In genomic region chr1:163320891-163321290, GRCh38 we compare ENCODE assay signal across 8 cellular contexts. TPM values are rescaled to one million over a fixed set of nuclear protein-coding genes. Genes with fewer than 3 reads are reported as not detected.
A peak's percentile ranks its signal among the peaks of the same experiment; 100 is the strongest.
DNase-seq lines count a peak whose midpoint lies in the region; ATAC-seq and TF ChIP-seq lines count a peak whose summit lies in the region.

No MANE protein-coding gene starts in this region.

- H3K27ac ChIP-seq in KOPT-K1 (ENCODE audit: low read depth, low read length, poor library complexity, severe bottlenecking) (peak overlapping the region; percentile 91), muscle layer of colon (ENCODE audit: low read depth, low read length) (peak overlapping the region; percentile 81)

- H3K4me3 ChIP-seq in AG10803 (ENCODE audit: low read length): peak overlapping the region; percentile 65
- peak overlapping the region; percentile 56 to 95 for H3K4me3 ChIP-seq in muscle layer of colon (ENCODE audit: low read depth in 1 of 2, low read length in 2 of 2)

- DNase-seq in AG10803 (ENCODE audit: low read depth): no peak
- DNase-seq in cerebellum (ENCODE audit: low spot score): peak; percentile 10
- no peak for DNase-seq in cerebellar cortex (ENCODE audit: low spot score)
- no peak for DNase-seq in hippocampal formation (lab: John Stamatoyannopoulos, UW)
- DNase-seq in GOT3 (lab: John Stamatoyannopoulos, UW): no peak

- H3K9me3 ChIP-seq in KOPT-K1 (ENCODE audit: insufficient read depth, low read length, poor library complexity, severe bottlenecking): no peaks in the 10 kb centered on the region
- no peaks in the 10 kb centered on the region for H3K9me3 ChIP-seq in muscle layer of colon (ENCODE audit: low read length)

- H3K4me1 ChIP-seq in muscle layer of colon (ENCODE audit: insufficient read depth, low read length): peaks cover 14% of the 10 kb centered on the region

- ATAC-seq in HG02885 (IDR thresholded peaks at IDR 0.05; ENCODE audit: poor library complexity, unreplicated experiment): no peak

- peak overlapping the region; percentile 82 for H3K9ac ChIP-seq in muscle layer of colon (ENCODE audit: low read length)

- H3K36me3 ChIP-seq in KOPT-K1 (ENCODE audit: insufficient read depth, low read length) (peaks cover 51% of the 10 kb centered on the region), muscle layer of colon (ENCODE audit: insufficient read depth, low read length) (peaks cover 3% of the 10 kb centered on the region)

- no peaks in the 10 kb centered on the region for H3K27me3 ChIP-seq in muscle layer of colon (ENCODE audit: control insufficient read depth in 1 of 2, insufficient read depth in 2 of 2, low read length in 2 of 2)

- no peak for TF ChIP-seq CTCF in AG10803 (conservative IDR thresholded peaks at IDR 0.05; ENCODE audit: low read length)

RNA-seq across cellular contexts. Expression of gene NUF2, which starts 0.9 kb away (rescaled TPM):
- total RNA-seq in cerebellum: 14.3 TPM
